ENCODE assay signal across 24 cellular contexts in the genomic region with DNA sequence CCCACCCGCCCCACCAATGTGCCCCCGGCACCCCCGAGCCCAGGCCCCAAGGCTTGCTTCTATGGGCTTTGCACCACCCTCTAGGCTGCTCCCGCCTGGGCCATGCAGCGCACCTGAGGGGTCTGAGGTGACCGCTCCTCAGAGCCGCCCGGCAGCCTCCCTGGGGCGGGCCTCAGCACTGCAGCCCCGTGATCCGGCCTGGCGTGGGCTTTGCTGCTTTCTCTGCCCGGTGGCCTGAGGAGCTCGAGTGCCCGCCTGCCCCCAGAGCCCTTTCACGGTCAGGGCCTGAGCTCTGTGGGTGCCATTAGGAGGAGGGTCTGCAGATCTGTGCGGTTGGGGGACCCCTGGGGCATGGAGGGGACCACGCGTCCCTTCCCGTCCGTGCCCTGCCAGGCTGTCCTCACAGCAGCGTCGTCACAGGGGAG.
"Had no signal": no experiment of that assay in that cellular context is flagged by ENCODE, and none has a peak within 500 bp of the region (broad histone marks: within the 10 kb centered on the region; RNA-seq: fewer than 3 reads in every experiment).

No MANE protein-coding gene starts in this region.

- H3K9me3 ChIP-seq: gastroesophageal sphincter, pancreas, thyroid gland had no signal

- H3K9me3 Mint-ChIP-seq: memory B cell, natural killer cell had no signal

- H3K36me3 Mint-ChIP-seq: natural killer cell had no signal

- H3K27me3 ChIP-seq: dorsolateral prefrontal cortex, esophagus muscularis mucosa, foreskin keratinocyte, gastroesophageal sphincter, heart right ventricle, pancreas, stomach, thyroid gland had no signal

- DNase-seq: dorsolateral prefrontal cortex; effector CD4-positive, alpha-beta T cell; foreskin keratinocyte; heart right ventricle; hippocampal formation; kidney glomerular epithelial cell; natural killer cell; occipital lobe; stimulated activated CD4-positive, alpha-beta T cell treated with anti-CD3 and anti-CD28 coated beads, Interleukin-12 subunit alpha, Interleukin-12 subunit beta, amount 100 ng/mL, for 4 hours; stimulated activated CD4-positive, alpha-beta T cell treated with anti-CD3 and anti-CD28 coated beads, Interleukin-1b, Interleukin-23, amount 100 ng/mL, for 48 hours; stimulated activated CD4-positive, alpha-beta T cell treated with anti-CD3 and anti-CD28 coated beads, Interleukin-4, amount 100 ng/mL, for 1 hour; stimulated activated CD8-positive, alpha-beta memory T cell treated with anti-CD3 and anti-CD28 coated beads, Interleukin-4, amount 100 ng/mL, for 48 hours; stimulated activated naive CD4-positive, alpha-beta T cell; stomach; thyroid gland had no signal

- H3K36me3 ChIP-seq: pancreas, thyroid gland had no signal

- H3K4me3 Mint-ChIP-seq: memory B cell, natural killer cell, type B pancreatic cell had no signal

- ATAC-seq: foreskin keratinocyte, heart right ventricle, natural killer cell, pancreas, sciatic nerve had no signal

- H3K27ac Mint-ChIP-seq: memory B cell, natural killer cell, progenitor cell of endocrine pancreas, type B pancreatic cell had no signal

- H3K27ac ChIP-seq: dorsolateral prefrontal cortex, esophagus muscularis mucosa, foreskin keratinocyte, gastroesophageal sphincter, heart right ventricle, pancreas, stomach, thyroid gland had no signal

- H3K27me3 Mint-ChIP-seq: memory B cell, progenitor cell of endocrine pancreas, type B pancreatic cell had no signal

- H3K4me3 ChIP-seq: dorsolateral prefrontal cortex, esophagus muscularis mucosa, gastroesophageal sphincter, heart right ventricle, lung, pancreas, smooth muscle cell, stomach, thyroid gland had no signal
